1 cellular context compared by ENCODE assay signal in genomic region chr2:96105152-96105915, GRCh38.
TF ChIP-seq lines count a peak whose summit lies in the region.

No MANE protein-coding gene starts in this region.

TF ChIP-seq in H1, 55 proteins besides CTCF, POLR2A, EP300 and RAD21:
- TF ChIP-seq RBBP5 (IDR thresholded peaks at IDR 0.05; ENCODE audit: borderline replicate concordance, low read depth, low read length) (no peak), ATF3 (IDR thresholded peaks at IDR 0.05; ENCODE audit: insufficient read depth, low read depth, low read length) (no peak), POLR2AphosphoS5 (IDR thresholded peaks at IDR 0.05; ENCODE audit: low read depth, low read length) (no peak), SP2 (IDR thresholded peaks at IDR 0.05; ENCODE audit: low read length) (no peak), CREB1 (IDR thresholded peaks at IDR 0.05) (no peak), KDM4A (IDR thresholded peaks at IDR 0.05; ENCODE audit: low read depth, low read length, severe bottlenecking) (no peak), TCF12 (IDR thresholded peaks at IDR 0.05; ENCODE audit: low read depth, low read length) (no peak)
